In the genomic region with DNA sequence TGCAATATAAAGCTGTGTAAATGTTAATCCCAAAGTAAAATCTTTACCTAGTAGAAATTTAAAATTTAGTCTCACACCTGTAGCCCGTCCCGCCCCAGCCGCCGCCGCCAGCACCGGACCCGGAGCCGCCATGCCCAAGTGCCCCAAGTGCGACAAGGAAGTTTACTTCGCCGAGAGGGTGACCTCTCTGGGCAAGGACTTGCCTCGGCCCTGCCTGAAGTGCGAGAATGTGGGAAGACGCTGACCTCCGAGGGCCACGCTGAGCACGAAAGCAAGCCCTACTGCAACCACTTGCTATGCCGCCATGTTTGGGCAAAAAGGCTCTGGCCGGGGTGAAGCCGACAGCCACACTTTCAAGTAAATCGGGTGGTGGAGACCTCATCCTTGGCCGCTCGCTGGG, we compare ENCODE assay signal across 22 cellular contexts.
"Had no signal": no experiment of that assay in that cellular context is flagged by ENCODE, and none has a peak within 500 bp of the region (broad histone marks: within the 10 kb centered on the region; RNA-seq: fewer than 3 reads in every experiment).

No MANE protein-coding gene starts in this region.

- H3K36me3 ChIP-seq: MG63, SJSA1 had no signal

- H3K27ac ChIP-seq: SJSA1, SK-N-MC had no signal

- FAIRE-seq: RCC 7860 had no signal

- H3K27me3 ChIP-seq: MG63, SJSA1 had no signal

- H3K4me1 ChIP-seq: SJSA1 had no signal

- DNase-seq: Karpas-422, KG1, MG63, NCI-H1092, NCI-H1105 treated with DMSO at 0.1 percent for 48 hours, NCI-H1417 treated with DMSO at 0.1 percent for 48 hours, NCI-H187, NCI-H2029, NCI-H2081 treated with DMSO at 0.1 percent for 48 hours, NCI-H2171, NCI-H226, NCI-H446, NCI-H510A, NCI-H524 treated with DMSO at 0.1 percent for 48 hours, NCI-H69, NCI-H774, Right ventricle myocardium superior, RPMI8226, SIG-M5 had no signal

- H3K4me3 ChIP-seq: MG63, SJSA1, SK-N-MC had no signal

- H3K9me3 ChIP-seq: MG63, SJSA1 had no signal
